In genomic region chr16:17885659-17886200, GRCh38 we compare ENCODE assay signal across 21 cellular contexts.
"Had no signal": no experiment of that assay in that cellular context is flagged by ENCODE, and none has a peak within 500 bp of the region (broad histone marks: within the 10 kb centered on the region; RNA-seq: fewer than 3 reads in every experiment).

No MANE protein-coding gene starts in this region.

- H3K36me3 Mint-ChIP-seq: activated naive CD4-positive, alpha-beta T cell treated with anti-CD3 and anti-CD28 coated beads, Interleukin-2, amount 50 U/mL, for 24 hours; immature natural killer cell had no signal

- H3K4me3 ChIP-seq: ascending aorta, cardiac muscle cell, tibial artery had no signal

- DNase-seq: activated CD4-positive, alpha-beta T cell treated with anti-CD3 and anti-CD28 coated beads, Interleukin-2, amount 50 U/mL, for 4 hours; activated gamma-delta T cell; dermis blood vessel endothelial cell; effector memory CD4-positive, alpha-beta T cell; foreskin melanocyte; hypothalamus; immature natural killer cell; kidney glomerular epithelial cell; left ventricle myocardium superior; occipital lobe; posterior cingulate gyrus; stimulated activated CD4-positive, alpha-beta T cell treated with anti-CD3 and anti-CD28 coated beads, Interleukin-12 subunit alpha, Interleukin-12 subunit beta, amount 100 ng/mL, for 4 hours; stimulated activated CD4-positive, alpha-beta T cell treated with anti-CD3 and anti-CD28 coated beads, Interleukin-2, amount 100 ng/mL, for 24 hours; stimulated activated naive CD4-positive, alpha-beta T cell treated with Interleukin-2 at 50 U/mL for 16 hours; substantia nigra; T-helper 2 cell; tibial artery; WERI-Rb-1 had no signal

- H3K9me3 Mint-ChIP-seq: activated naive CD4-positive, alpha-beta T cell treated with anti-CD3 and anti-CD28 coated beads, Interleukin-2, amount 50 U/mL, for 24 hours; immature natural killer cell had no signal

- H3K27ac ChIP-seq: ascending aorta, cardiac muscle cell, tibial artery, WERI-Rb-1 had no signal

- H3K36me3 ChIP-seq: ascending aorta, cardiac muscle cell, tibial artery, WERI-Rb-1 had no signal

- H3K27ac Mint-ChIP-seq: activated naive CD4-positive, alpha-beta T cell treated with anti-CD3 and anti-CD28 coated beads, Interleukin-2, amount 50 U/mL, for 24 hours; immature natural killer cell had no signal

- H3K27me3 ChIP-seq: ascending aorta, cardiac muscle cell, tibial artery had no signal

- H3K4me1 ChIP-seq: ascending aorta, tibial artery had no signal

- H3K4me1 Mint-ChIP-seq: activated naive CD4-positive, alpha-beta T cell treated with anti-CD3 and anti-CD28 coated beads, Interleukin-2, amount 50 U/mL, for 24 hours; immature natural killer cell had no signal

- H3K9me3 ChIP-seq: ascending aorta, tibial artery had no signal

- H3K4me3 Mint-ChIP-seq: activated naive CD4-positive, alpha-beta T cell treated with anti-CD3 and anti-CD28 coated beads, Interleukin-2, amount 50 U/mL, for 24 hours; immature natural killer cell had no signal

- ATAC-seq: left ventricle myocardium superior had no signal
